12 cellular contexts compared by ENCODE assay signal in the genomic region with DNA sequence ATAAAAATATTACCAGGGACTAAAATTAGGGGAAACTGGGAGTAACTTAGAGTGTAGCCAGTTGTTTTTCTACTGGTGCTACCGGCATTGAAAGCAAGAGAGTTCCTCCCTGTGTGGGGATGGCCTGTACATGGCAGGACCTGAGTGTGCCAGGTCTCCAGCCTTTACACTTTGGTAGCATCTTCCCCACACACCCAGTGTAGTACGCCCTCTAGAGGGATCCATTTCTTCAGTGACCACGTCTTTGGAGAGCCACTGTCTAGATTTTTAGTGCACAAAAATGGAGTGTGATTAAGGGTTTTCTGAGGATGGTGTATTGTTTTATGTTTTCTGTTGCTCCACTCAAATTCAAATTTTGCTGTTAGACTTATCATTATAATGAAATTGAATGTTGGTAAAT.
DNase-seq lines count a peak whose midpoint lies in the region; TF ChIP-seq lines count a peak whose summit lies in the region.
"Had no signal": no experiment of that assay in that cellular context is flagged by ENCODE, and none has a peak within 500 bp of the region (broad histone marks: within the 10 kb centered on the region; RNA-seq: fewer than 3 reads in every experiment).

No MANE protein-coding gene starts in this region.

- H3K4me1 ChIP-seq in BE2C = no peaks in the 10 kb centered on the region

- DNase-seq in BE2C (peak; percentile 18), GM20000 (ENCODE audit: low spot score) (peak; percentile 8), RPMI7951 (ENCODE audit: low read depth) (peak; percentile 50), fibroblast of pulmonary artery (ENCODE audit: low read depth) (no peak), nucleus accumbens (lab: John Stamatoyannopoulos, UW) (no peak), T-helper 9 cell (no peak), dedifferentiated amniotic fluid mesenchymal stem cell (ENCODE audit: extremely low spot score) (no peak), SW480 (ENCODE audit: low spot score) (no peak)
- DNase-seq: activated B cell treated with CpG ODN at 0.5 μM for 24 hours, caudate nucleus, left cardiac atrium, NCI-H1436 had no signal

- no peak overlapping the region for H3K4me3 ChIP-seq in BE2C (ENCODE audit: low read depth, low read length)
- no peak overlapping the region for H3K4me3 ChIP-seq in fibroblast of pulmonary artery (replicated peaks; ENCODE audit: low read depth, low read length)

- peak; percentile 55 for TF ChIP-seq CTCF in BE2C (IDR thresholded peaks at IDR 0.05; ENCODE audit: low read depth, low read length)
- no peak for TF ChIP-seq CTCF in GM20000 (IDR thresholded peaks at IDR 0.05; ENCODE audit: extremely low read depth, missing control alignments)
- peak; percentile 27 for TF ChIP-seq CTCF in fibroblast of pulmonary artery (IDR thresholded peaks at IDR 0.05; ENCODE audit: low read length, missing control alignments)

- no peaks in the 10 kb centered on the region for H3K27me3 ChIP-seq in BE2C

- no peaks in the 10 kb centered on the region for H3K9me3 ChIP-seq in BE2C

- no peaks in the 10 kb centered on the region for H3K36me3 ChIP-seq in BE2C

Comparison
In these comparisons a context has a peak if more than half of its experiments do, and no peak if none do; other contexts are left out.
1. DNase-seq: peak in BE2C (single experiment), GM20000 (single experiment) and RPMI7951 (single experiment); none in fibroblast of pulmonary artery (single experiment), nucleus accumbens (0 of 56), T-helper 9 cell (single experiment), dedifferentiated amniotic fluid mesenchymal stem cell (single experiment) and SW480 (single experiment).